Comparison of ENCODE assay signal across 8 cellular contexts in the genomic region with DNA sequence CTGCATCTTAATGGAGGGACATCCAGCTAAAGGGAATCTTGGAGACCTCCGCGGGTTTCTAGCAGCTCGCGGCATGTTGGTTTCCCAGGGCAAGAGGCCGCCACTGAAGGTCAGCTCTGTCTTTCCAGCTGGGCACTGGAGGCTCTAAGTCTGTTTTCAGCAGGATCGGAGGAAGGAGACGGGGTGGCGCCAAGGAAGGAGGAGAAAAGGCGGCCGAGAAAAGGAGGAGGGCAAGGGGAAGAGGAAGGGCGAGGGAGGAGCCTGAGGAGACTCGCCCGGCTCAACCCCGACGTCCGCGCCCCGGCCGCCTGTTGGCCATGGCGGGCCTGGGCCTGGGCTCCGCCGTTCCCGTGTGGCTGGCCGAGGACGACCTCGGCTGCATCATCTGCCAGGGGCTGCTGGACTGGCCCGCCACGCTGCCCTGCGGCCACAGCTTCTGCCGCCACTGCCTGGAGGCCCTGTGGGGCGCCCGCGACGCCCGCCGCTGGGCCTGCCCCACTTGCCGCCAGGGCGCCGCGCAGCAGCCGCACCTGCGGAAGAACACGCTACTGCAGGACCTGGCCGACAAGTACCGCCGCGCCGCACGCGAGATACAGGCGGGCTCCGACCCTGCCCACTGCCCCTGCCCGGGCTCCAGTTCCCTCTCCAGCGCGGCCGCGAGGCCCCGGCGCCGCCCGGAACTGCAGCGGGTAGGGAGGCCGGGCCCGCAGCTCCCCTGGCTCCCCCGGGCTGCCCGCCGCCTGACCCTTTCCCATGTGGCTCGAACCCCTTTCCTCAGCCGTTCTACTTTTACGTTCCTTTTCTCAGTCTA. TPM values are rescaled to one million over a fixed set of nuclear protein-coding genes. Genes with fewer than 3 reads are reported as not detected.
DNase-seq lines count a peak whose midpoint lies in the region; ATAC-seq and TF ChIP-seq lines count a peak whose summit lies in the region.

A gene with protein sequence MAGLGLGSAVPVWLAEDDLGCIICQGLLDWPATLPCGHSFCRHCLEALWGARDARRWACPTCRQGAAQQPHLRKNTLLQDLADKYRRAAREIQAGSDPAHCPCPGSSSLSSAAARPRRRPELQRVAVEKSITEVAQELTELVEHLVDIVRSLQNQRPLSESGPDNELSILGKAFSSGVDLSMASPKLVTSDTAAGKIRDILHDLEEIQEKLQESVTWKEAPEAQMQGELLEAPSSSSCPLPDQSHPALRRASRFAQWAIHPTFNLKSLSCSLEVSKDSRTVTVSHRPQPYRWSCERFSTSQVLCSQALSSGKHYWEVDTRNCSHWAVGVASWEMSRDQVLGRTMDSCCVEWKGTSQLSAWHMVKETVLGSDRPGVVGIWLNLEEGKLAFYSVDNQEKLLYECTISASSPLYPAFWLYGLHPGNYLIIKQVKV (plus strand): TSS at position 283 of the 811 bp plus-strand sequence. CDS start 35 bp downstream, at position 318.

- intact Hi-C loops in spleen (cut with DNase I; ENCODE audit: low total_unique reads): no loop called here

- peaks cover 18% of the 10 kb centered on the region for H3K36me3 Mint-ChIP-seq in WTC11

- H3K4me3 ChIP-seq in H7 (ENCODE audit: insufficient read depth, low read depth, low read length): peak within 1 kb of the TSS; percentile 65
- peak within 1 kb of the TSS; percentile 56 to 64 for H3K4me3 ChIP-seq in cardiac fibroblast (replicated peaks in 1 of 2; ENCODE audit: low read depth in 2 of 2, low read length in 2 of 2)
- peak within 1 kb of the TSS; percentile 53 to 79 (median 66) for H3K4me3 ChIP-seq in spleen

- TF ChIP-seq CTCF in WTC11 (IDR thresholded peaks at IDR 0.05) (no peak), cardiac fibroblast (IDR thresholded peaks at IDR 0.05; ENCODE audit: low read depth, low read length) (peak; percentile 5), spleen (IDR thresholded peaks at IDR 0.05 in 8 of 11, conservative IDR thresholded peaks at IDR 0.05 in 3 of 11) (peak in 10 of 11 experiments; percentile 22 to 64 (median 52))

- POLR2A ChIA-PET in WTC11 (lab: Charles Lee): interaction anchor here (0.5 to 2.6 kb wide), 7 partner anchors 37 to 146 kb away, joined by 3 to 8 read pairs (median 4); partner anchors contain the start of genes CRLF3 and NF1

- H3K27me3 ChIP-seq in H7 (ENCODE audit: control insufficient read depth, insufficient read depth, low read length) (no peaks in the 10 kb centered on the region; the same call in 1 of the 2 replicates), spleen (replicated peaks in 1 of 7) (no peaks in the 10 kb centered on the region)

- H3K9ac ChIP-seq in ES-I3 (ENCODE audit: low read depth, low read length): peak within 1 kb of the TSS; percentile 89

- H3K4me1 ChIP-seq in ES-I3 (ENCODE audit: insufficient read depth, low read length): no peaks in the 10 kb centered on the region
- peaks cover 14 to 80% (median 61%) of the 10 kb centered on the region in 6 donors for H3K4me1 ChIP-seq in spleen

- H3K9me3 Mint-ChIP-seq in WTC11: peaks cover 8% of the 10 kb centered on the region

- H3K36me3 ChIP-seq in ES-I3 (ENCODE audit: insufficient read depth, low read length) (no peaks in the 10 kb centered on the region), H7 (replicated peaks; ENCODE audit: control insufficient read depth, insufficient read depth, low read length) (0 out of 2 replicates have a peak, but pooled peaks cover 1% of the 10 kb centered on the region), spleen (peaks cover 0 to 15% (median 0%) of the 10 kb centered on the region in 6 donors)

- WGBS in spleen, 5 donors: 0 to 1% (median 0%) methylated on average over 43 to 70 of the region's 70 CpGs

- H3K4me1 Mint-ChIP-seq in WTC11: peaks cover 16% of the 10 kb centered on the region

- peak within 1 kb of the TSS; percentile 96 for H3K27ac Mint-ChIP-seq in WTC11

- peak within 1 kb of the TSS; percentile 88 for H3K4me3 Mint-ChIP-seq in WTC11

- H3K9me3 ChIP-seq in ES-I3 (ENCODE audit: control insufficient read depth, insufficient read depth, low read length) (no peaks in the 10 kb centered on the region), spleen (no peaks in the 10 kb centered on the region)

- CTCF ChIA-PET in WTC11 (lab: Charles Lee): interaction anchor here (0.9 to 1.4 kb wide), 5 partner anchors 19 to 418 kb away, joined by 3 to 6 read pairs (median 3); partner anchors contain the start of gene NF1

- peak; percentile 92 for ATAC-seq in WTC11

- H3K27ac ChIP-seq in spleen: peak within 1 kb of the TSS; percentile 94 to 100 (median 98)

- TF ChIP-seq POLR2A in spleen (IDR thresholded peaks at IDR 0.05): peak in 1 of 3 donors; percentile 63

- peaks cover 4% of the 10 kb centered on the region; the same call in 1 of the 2 replicates for H3K27me3 Mint-ChIP-seq in WTC11 (ENCODE audit: low read depth)

- peak; percentile 92 for DNase-seq in H7
- DNase-seq in NAMALWA (ENCODE audit: low spot score): peak; percentile 77
- DNase-seq in WTC11 (ENCODE audit: low spot score): peak; percentile 78
- peak; percentile 88 to 91 for DNase-seq in cardiac fibroblast (ENCODE audit: low read depth in 2 of 2)
- peak; percentile 33 for DNase-seq in inferior parietal cortex (ENCODE audit: extremely low spot score)
- peak; percentile 95 for DNase-seq in spleen
- no peak for DNase-seq in OCI-M2 (lab: John Stamatoyannopoulos, UW; ENCODE audit: unreplicated experiment)

TF ChIP-seq in WTC11, 78 proteins besides CTCF, POLR2A, EP300 and RAD21 (continues in another document):
- TF ChIP-seq MLX (CRISPR knock-in tag; IDR thresholded peaks at IDR 0.05) (peak; percentile 70; the same call in 1 of the 2 replicates), TCF7 (CRISPR knock-in tag; IDR thresholded peaks at IDR 0.05; ENCODE audit: low read depth) (0 out of 2 replicates have a peak, but pooled peaks have one; percentile 23), NFATC4 (CRISPR knock-in tag; IDR thresholded peaks at IDR 0.05) (no peak), EMX1 (CRISPR knock-in tag; IDR thresholded peaks at IDR 0.05) (no peak), NR3C1 (CRISPR knock-in tag; conservative IDR thresholded peaks at IDR 0.05; ENCODE audit: low read depth) (0 out of 2 replicates have a peak, but pooled peaks have one; percentile 71), IRF1 (CRISPR knock-in tag; IDR thresholded peaks at IDR 0.05) (no peak), CBFB (CRISPR knock-in tag; IDR thresholded peaks at IDR 0.05; ENCODE audit: low read depth) (peak; percentile 68; the same call in 1 of the 2 replicates), SP1 (CRISPR knock-in tag; conservative IDR thresholded peaks at IDR 0.05) (peak; percentile 49; the same call in 1 of the 2 replicates), NR2C2 (CRISPR knock-in tag; IDR thresholded peaks at IDR 0.05) (peak; percentile 56; the same call in 1 of the 2 replicates), MAX (CRISPR knock-in tag; IDR thresholded peaks at IDR 0.05) (no peak), FOXJ3 (CRISPR knock-in tag; IDR thresholded peaks at IDR 0.05; ENCODE audit: borderline replicate concordance) (no peak), NR1H2 (CRISPR knock-in tag; IDR thresholded peaks at IDR 0.05) (no peak)
- TF ChIP-seq, protein P1, sequence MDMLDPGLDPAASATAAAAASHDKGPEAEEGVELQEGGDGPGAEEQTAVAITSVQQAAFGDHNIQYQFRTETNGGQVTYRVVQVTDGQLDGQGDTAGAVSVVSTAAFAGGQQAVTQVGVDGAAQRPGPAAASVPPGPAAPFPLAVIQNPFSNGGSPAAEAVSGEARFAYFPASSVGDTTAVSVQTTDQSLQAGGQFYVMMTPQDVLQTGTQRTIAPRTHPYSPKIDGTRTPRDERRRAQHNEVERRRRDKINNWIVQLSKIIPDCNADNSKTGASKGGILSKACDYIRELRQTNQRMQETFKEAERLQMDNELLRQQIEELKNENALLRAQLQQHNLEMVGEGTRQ (CRISPR knock-in tag; IDR thresholded peaks at IDR 0.05): peak; percentile 36
- TF ChIP-seq, protein P2, sequence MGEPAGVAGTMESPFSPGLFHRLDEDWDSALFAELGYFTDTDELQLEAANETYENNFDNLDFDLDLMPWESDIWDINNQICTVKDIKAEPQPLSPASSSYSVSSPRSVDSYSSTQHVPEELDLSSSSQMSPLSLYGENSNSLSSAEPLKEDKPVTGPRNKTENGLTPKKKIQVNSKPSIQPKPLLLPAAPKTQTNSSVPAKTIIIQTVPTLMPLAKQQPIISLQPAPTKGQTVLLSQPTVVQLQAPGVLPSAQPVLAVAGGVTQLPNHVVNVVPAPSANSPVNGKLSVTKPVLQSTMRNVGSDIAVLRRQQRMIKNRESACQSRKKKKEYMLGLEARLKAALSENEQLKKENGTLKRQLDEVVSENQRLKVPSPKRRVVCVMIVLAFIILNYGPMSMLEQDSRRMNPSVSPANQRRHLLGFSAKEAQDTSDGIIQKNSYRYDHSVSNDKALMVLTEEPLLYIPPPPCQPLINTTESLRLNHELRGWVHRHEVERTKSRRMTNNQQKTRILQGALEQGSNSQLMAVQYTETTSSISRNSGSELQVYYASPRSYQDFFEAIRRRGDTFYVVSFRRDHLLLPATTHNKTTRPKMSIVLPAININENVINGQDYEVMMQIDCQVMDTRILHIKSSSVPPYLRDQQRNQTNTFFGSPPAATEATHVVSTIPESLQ (CRISPR knock-in tag; IDR thresholded peaks at IDR 0.05): no peak

RNA-seq across cellular contexts. Expression of the gene that starts here (rescaled TPM):
- total RNA-seq in H7 (2014; rRNA removed; shearing (Covaris generic)): 9.8 and 14.9 TPM in 2 replicates
- total RNA-seq in WTC11 (2021) (10.3 to 12.3 TPM (median 10.4 TPM) in 3 replicates), spleen (10 to 100 TPM; 26.3 to 43.6 (median 40.5) TPM)
- polyA plus RNA-seq in spleen: 10 to 100 TPM; 20.1 to 27.4 (median 26.4) TPM
